26 cellular contexts compared by ENCODE assay signal in genomic region chr16:11416228-11417001, GRCh38.
"Had no signal": no experiment of that assay in that cellular context is flagged by ENCODE, and none has a peak within 500 bp of the region (broad histone marks: within the 10 kb centered on the region; RNA-seq: fewer than 3 reads in every experiment).

No MANE protein-coding gene starts in this region.

- H3K27ac ChIP-seq: left lung, lower lobe of right lung, parathyroid adenoma, psoas muscle, skin epidermis, stomach, testis, thyroid gland, transverse colon, upper lobe of left lung, vagina had no signal

- H3K27me3 ChIP-seq: left lung, stomach, testis, thyroid gland, transverse colon, upper lobe of left lung, vagina had no signal

- H3K27ac Mint-ChIP-seq: immature natural killer cell; stimulated activated naive B cell treated with anti-CD40 and anti-IgM and Interleukin-4, amounts not matched to agents 10 μg/mL and 1 μg/mL and 100 μg/mL, for 72 hours had no signal

- DNase-seq: hypothalamus; immature natural killer cell; kidney; left colon; lower lobe of right lung; mammary epithelial cell; mesenchymal stem cell; naive thymus-derived CD8-positive, alpha-beta T cell; nucleus accumbens; psoas muscle; stimulated activated CD4-positive, alpha-beta T cell treated with anti-CD3 and anti-CD28 coated beads, Interleukin-12 subunit alpha, Interleukin-12 subunit beta, amount 100 ng/mL, for 4 hours; stimulated activated CD4-positive, alpha-beta T cell treated with anti-CD3 and anti-CD28 coated beads, Interleukin-15, amount 100 ng/mL, for 24 hours; stimulated activated CD4-positive, alpha-beta T cell treated with anti-CD3 and anti-CD28 coated beads, Interleukin-2, amount 100 ng/mL, for 24 hours; stimulated activated CD4-positive, alpha-beta T cell treated with anti-CD3 and anti-CD28 coated beads, Interleukin-4, amount 100 ng/mL, for 1 hour; stimulated activated naive B cell treated with anti-CD40 and anti-IgM and Interleukin-4, amounts not matched to agents 10 μg/mL and 1 μg/mL and 100 μg/mL, for 72 hours; stimulated activated naive CD8-positive, alpha-beta T cell treated with anti-CD3 and anti-CD28 coated beads, Interleukin-15, Interleukin-2, amounts not matched to agents 100 U/mL and 50 U/mL, for 24 hours; stomach; testis; thyroid gland; transverse colon; upper lobe of left lung had no signal

- H2AFZ ChIP-seq: parathyroid adenoma had no signal

- H3K36me3 Mint-ChIP-seq: naive thymus-derived CD8-positive, alpha-beta T cell; stimulated activated naive B cell treated with anti-CD40 and anti-IgM and Interleukin-4, amounts not matched to agents 10 μg/mL and 1 μg/mL and 100 μg/mL, for 72 hours had no signal

- H3K36me3 ChIP-seq: left lung, lower lobe of right lung, stomach, thyroid gland, transverse colon, upper lobe of left lung, vagina had no signal

- H3K9me3 ChIP-seq: left lung, lower lobe of right lung, psoas muscle, stomach, testis, thyroid gland, transverse colon, upper lobe of left lung, vagina had no signal

- H3K4me1 ChIP-seq: left lung, lower lobe of right lung, parathyroid adenoma, psoas muscle, stomach, testis, thyroid gland, transverse colon, upper lobe of left lung had no signal

- ATAC-seq: left colon; left lung; lower lobe of right lung; naive thymus-derived CD8-positive, alpha-beta T cell; psoas muscle; sciatic nerve; stimulated activated naive B cell treated with anti-CD40 and anti-IgM and Interleukin-4, amounts not matched to agents 10 μg/mL and 1 μg/mL and 100 μg/mL, for 72 hours; stimulated activated naive CD8-positive, alpha-beta T cell treated with anti-CD3 and anti-CD28 coated beads, Interleukin-15, Interleukin-2, amounts not matched to agents 100 U/mL and 50 U/mL, for 24 hours had no signal

- H3K4me3 Mint-ChIP-seq: immature natural killer cell; naive thymus-derived CD8-positive, alpha-beta T cell; stimulated activated naive B cell treated with anti-CD40 and anti-IgM and Interleukin-4, amounts not matched to agents 10 μg/mL and 1 μg/mL and 100 μg/mL, for 72 hours had no signal

- H3K4me3 ChIP-seq: left lung, lower lobe of right lung, psoas muscle, skin epidermis, stomach, testis, thyroid gland, transverse colon, upper lobe of left lung, vagina had no signal

- H3K27me3 Mint-ChIP-seq: naive thymus-derived CD8-positive, alpha-beta T cell; stimulated activated naive B cell treated with anti-CD40 and anti-IgM and Interleukin-4, amounts not matched to agents 10 μg/mL and 1 μg/mL and 100 μg/mL, for 72 hours had no signal

- H3K79me2 ChIP-seq: parathyroid adenoma had no signal

- H3K9ac ChIP-seq: parathyroid adenoma had no signal

- H3K4me1 Mint-ChIP-seq: immature natural killer cell; naive thymus-derived CD8-positive, alpha-beta T cell had no signal

- H3K9me3 Mint-ChIP-seq: immature natural killer cell; naive thymus-derived CD8-positive, alpha-beta T cell; stimulated activated naive B cell treated with anti-CD40 and anti-IgM and Interleukin-4, amounts not matched to agents 10 μg/mL and 1 μg/mL and 100 μg/mL, for 72 hours had no signal
